Comparison of ENCODE assay signal across 30 cellular contexts in genomic region chr2:124209441-124209840, GRCh38.
"Had no signal": no experiment of that assay in that cellular context is flagged by ENCODE, and none has a peak within 500 bp of the region (broad histone marks: within the 10 kb centered on the region; RNA-seq: fewer than 3 reads in every experiment).

No MANE protein-coding gene starts in this region.

- DNase-seq: activated CD4-positive, alpha-beta memory T cell treated with anti-CD3 and anti-CD28 coated beads, Interleukin-2, amount 10 ng/mL, durations not matched to agents 7 days and 5 days; activated CD4-positive, alpha-beta T cell treated with anti-CD3 and anti-CD28 coated beads for 1 hour; activated CD4-positive, alpha-beta T cell treated with anti-CD3 and anti-CD28 coated beads for 36 hours; activated CD4-positive, alpha-beta T cell treated with anti-CD3 and anti-CD28 coated beads for 48 hours; activated CD4-positive, alpha-beta T cell treated with anti-CD3 and anti-CD28 coated beads, Interleukin-2, amount 10 ng/mL, durations not matched to agents 7 days and 5 days; activated CD4-positive, alpha-beta T cell treated with anti-CD3 and anti-CD28 coated beads, Interleukin-2, amount 50 U/mL, for 48 hours; activated CD4-positive, CD25-positive, alpha-beta regulatory T cell; activated CD8-positive, alpha-beta memory T cell treated with anti-CD3 and anti-CD28 coated beads for 24 hours; activated CD8-positive, alpha-beta memory T cell treated with anti-CD3 and anti-CD28 coated beads, Interleukin-2, amount 10 ng/mL, durations not matched to agents 7 days and 5 days; activated CD8-positive, alpha-beta memory T cell treated with anti-CD3 and anti-CD28 coated beads, Interleukin-2, amount 50 U/mL, for 48 hours; activated CD8-positive, alpha-beta T cell treated with anti-CD3 and anti-CD28 coated beads, Interleukin-2, amount 10 ng/mL, durations not matched to agents 7 days and 5 days; activated effector memory CD4-positive, alpha-beta T cell treated with Interleukin-2 at 50 U/mL for 16 hours; activated gamma-delta T cell; activated naive CD4-positive, alpha-beta T cell treated with anti-CD3 and anti-CD28 coated beads, Interleukin-2, amount 10 ng/mL, durations not matched to agents 7 days and 5 days; activated naive CD4-positive, alpha-beta T cell treated with Interleukin-2 at 50 U/mL for 16 hours; activated naive CD8-positive, alpha-beta T cell treated with anti-CD3 and anti-CD28 coated beads, Interleukin-2, amount 10 ng/mL, durations not matched to agents 7 days and 5 days; activated naive CD8-positive, alpha-beta T cell treated with anti-CD3 and anti-CD28 coated beads, Interleukin-2, amount 50 U/mL, for 24 hours; activated T-cell treated with anti-CD3 and anti-CD28 coated beads, Interleukin-2, amount 50 U/mL, for 24 hours; activated T-cell treated with anti-CD3 and anti-CD28 coated beads, Interleukin-2, amount 50 U/mL, for 48 hours; amniotic stem cell; aorta; body of pancreas; brain microvascular endothelial cell; central memory CD4-positive, alpha-beta T cell; T-helper 17 cell; T-helper 9 cell; WERI-Rb-1 had no signal

- H3K4me1 ChIP-seq: body of pancreas, breast epithelium had no signal

- H3K9me3 ChIP-seq: body of pancreas, breast epithelium had no signal

- H3K36me3 ChIP-seq: brain microvascular endothelial cell, breast epithelium, WERI-Rb-1 had no signal

- ATAC-seq: activated CD4-positive, alpha-beta T cell treated with anti-CD3 and anti-CD28 coated beads for 36 hours; activated CD4-positive, CD25-positive, alpha-beta regulatory T cell treated with anti-CD3 and anti-CD28 coated beads, Interleukin-2, amount 50 U/mL, for 24 hours; activated CD8-positive, alpha-beta memory T cell treated with anti-CD3 and anti-CD28 coated beads, Interleukin-2, amount 10 ng/mL, durations not matched to agents 7 days and 5 days; activated CD8-positive, alpha-beta T cell treated with anti-CD3 and anti-CD28 coated beads, Interleukin-2, amount 10 ng/mL, durations not matched to agents 7 days and 5 days; activated naive CD8-positive, alpha-beta T cell treated with anti-CD3 and anti-CD28 coated beads, Interleukin-2, amount 50 U/mL, for 24 hours; body of pancreas; T-helper 17 cell; WTC11 had no signal

- H3K27ac ChIP-seq: body of pancreas, brain microvascular endothelial cell, breast epithelium, WERI-Rb-1 had no signal

- H3K4me3 ChIP-seq: body of pancreas, breast epithelium had no signal

- H3K27me3 ChIP-seq: body of pancreas, brain microvascular endothelial cell, breast epithelium had no signal
